ENCODE assay signal across 1 cellular context in genomic region chr10:34697366-34698247, GRCh38.
TF ChIP-seq lines count a peak whose summit lies in the region.

No MANE protein-coding gene starts in this region.

TF ChIP-seq in HEK293, 187 proteins besides CTCF, POLR2A, EP300 and RAD21 (continued from another document):
- TF ChIP-seq ZBTB44 (tag by site-specific recombination; IDR thresholded peaks at IDR 0.05) (no peak), ZNF600 (tag by site-specific recombination; IDR thresholded peaks at IDR 0.05) (no peak), KLF16 (tag by site-specific recombination; IDR thresholded peaks at IDR 0.05) (no peak), ZNF146 (tag by site-specific recombination; IDR thresholded peaks at IDR 0.05) (no peak), ZNF280D (tag by site-specific recombination; IDR thresholded peaks at IDR 0.05) (no peak), ZBTB20 (tag by site-specific recombination; IDR thresholded peaks at IDR 0.05) (peak; percentile 28; the same call in 1 of the 2 replicates), ZNF433 (tag by site-specific recombination; IDR thresholded peaks at IDR 0.05; ENCODE audit: low read depth) (no peak), WT1 (tag by site-specific recombination; IDR thresholded peaks at IDR 0.05) (0 out of 2 replicates have a peak, but pooled peaks have one; percentile 17), ZBTB1 (tag by site-specific recombination; IDR thresholded peaks at IDR 0.05) (no peak), ZNF362 (tag by site-specific recombination; IDR thresholded peaks at IDR 0.05) (no peak)
